15 cellular contexts compared by ENCODE assay signal in the genomic region with DNA sequence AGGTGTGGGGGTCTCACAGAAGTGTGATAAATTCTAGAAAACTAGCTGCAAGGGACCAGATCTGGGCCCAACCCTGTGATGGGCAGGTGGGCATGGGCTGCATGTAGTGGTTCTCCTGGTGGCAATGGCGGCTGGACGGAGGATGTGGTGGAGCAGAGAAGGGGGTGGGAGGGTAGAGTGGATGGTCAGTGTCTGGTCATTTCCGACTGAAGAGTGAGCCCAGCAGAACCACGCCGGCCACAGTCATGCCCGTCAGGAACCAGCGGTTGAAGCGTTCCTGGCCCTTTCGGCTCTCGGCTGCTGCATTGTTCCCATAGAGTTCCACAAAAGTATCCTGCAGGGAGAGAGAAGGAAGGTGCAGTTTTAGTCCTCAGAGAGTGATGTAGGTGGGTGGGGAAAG. TPM values are rescaled to one million over a fixed set of nuclear protein-coding genes. Genes with fewer than 3 reads are reported as not detected.
DNase-seq lines count a peak whose midpoint lies in the region; ATAC-seq, FAIRE-seq and TF ChIP-seq lines count a peak whose summit lies in the region.
"Had no signal": no experiment of that assay in that cellular context is flagged by ENCODE, and none has a peak within 500 bp of the region (broad histone marks: within the 10 kb centered on the region; RNA-seq: fewer than 3 reads in every experiment).

No MANE protein-coding gene starts in this region.

- ATAC-seq in gastroesophageal sphincter (no peak), HG03196 (IDR thresholded peaks at IDR 0.05; ENCODE audit: unreplicated experiment) (no peak), SK-N-SH treated with all-trans-retinoic acid at 6 μM for 48 hours (no peak)
- ATAC-seq in stimulated activated naive B cell treated with anti-CD40 and anti-IgM and Interleukin-4, amounts not matched to agents 10 μg/mL and 1 μg/mL and 100 μg/mL, for 72 hours (replicated peaks), result no peak
- ATAC-seq: foreskin keratinocyte had no signal

- H3K4me1 ChIP-seq in gastroesophageal sphincter, result peaks cover 7 to 96% (median 65%) of the 10 kb centered on the region in 3 donors

- POLR2A ChIA-PET in activated CD4-positive, alpha-beta memory T cell treated with anti-CD3 and anti-CD28 coated beads, Interleukin-2, amount 10 ng/mL, durations not matched to agents 7 days and 5 days (lab: Charles Lee), result interaction anchor here (1.0 to 7.1 kb wide), 3 partner anchors 9 to 54 kb away, joined by 3 to 213 read pairs (median 33); partner anchors contain the start of gene BCL2L1

- WGBS in gastroesophageal sphincter (ENCODE audit: low coverage in 1 of 2), 2 donors, result 95 to 96% methylated on average over 4 to 8 of the region's 10 CpGs

- TF ChIP-seq POLR2A in gastroesophageal sphincter (IDR thresholded peaks at IDR 0.05), result no peak

- peaks cover 0 to 31% of the 10 kb centered on the region in 2 donors for H3K36me3 ChIP-seq in gastroesophageal sphincter
- H3K36me3 ChIP-seq: cardiac muscle cell had no signal

- H3K27me3 ChIP-seq in gastroesophageal sphincter, result no peaks in the 10 kb centered on the region
- H3K27me3 ChIP-seq: cardiac muscle cell, foreskin keratinocyte had no signal

- no peaks in the 10 kb centered on the region for H3K9me3 ChIP-seq in gastroesophageal sphincter

- H3K27ac Mint-ChIP-seq in T-helper 1 cell treated with Interleukin-12 subunit alpha and Interleukin-12 subunit beta and Interleukin-4 antibody, amounts not matched to agents 30 μg/mL and 1 μg/mL, for 36 hours, result peak overlapping the region; percentile 88
- peak overlapping the region; percentile 80 for H3K27ac Mint-ChIP-seq in activated CD4-positive, alpha-beta memory T cell treated with anti-CD3 and anti-CD28 coated beads, Interleukin-2, amount 10 ng/mL, durations not matched to agents 7 days and 5 days
- peak overlapping the region; percentile 92 for H3K27ac Mint-ChIP-seq in stimulated activated naive B cell treated with anti-CD40 and anti-IgM and Interleukin-4, amounts not matched to agents 10 μg/mL and 1 μg/mL and 100 μg/mL, for 72 hours

- no peak for TF ChIP-seq CTCF in gastroesophageal sphincter (IDR thresholded peaks at IDR 0.05)

- peak overlapping the region; percentile 19 for H3K4me3 Mint-ChIP-seq in T-helper 1 cell treated with Interleukin-12 subunit alpha and Interleukin-12 subunit beta and Interleukin-4 antibody, amounts not matched to agents 30 μg/mL and 1 μg/mL, for 36 hours
- no peak overlapping the region for H3K4me3 Mint-ChIP-seq in activated CD4-positive, alpha-beta memory T cell treated with anti-CD3 and anti-CD28 coated beads, Interleukin-2, amount 10 ng/mL, durations not matched to agents 7 days and 5 days
- H3K4me3 Mint-ChIP-seq in stimulated activated naive B cell treated with anti-CD40 and anti-IgM and Interleukin-4, amounts not matched to agents 10 μg/mL and 1 μg/mL and 100 μg/mL, for 72 hours, result peak overlapping the region; percentile 10 to 52

- no peak overlapping the region for H3K4me3 ChIP-seq in gastroesophageal sphincter
- H3K4me3 ChIP-seq: cardiac muscle cell, SK-N-MC had no signal

- H3K27ac ChIP-seq in gastroesophageal sphincter, result peak overlapping the region in 3 of 4 donors; percentile 77 to 88 (median 88)
- H3K27ac ChIP-seq: cardiac muscle cell, foreskin keratinocyte, SK-N-MC had no signal

- H3K27me3 Mint-ChIP-seq in T-helper 1 cell treated with Interleukin-12 subunit alpha and Interleukin-12 subunit beta and Interleukin-4 antibody, amounts not matched to agents 30 μg/mL and 1 μg/mL, for 36 hours (ENCODE audit: low read depth), result no peaks in the 10 kb centered on the region
- no peaks in the 10 kb centered on the region for H3K27me3 Mint-ChIP-seq in activated CD4-positive, alpha-beta memory T cell treated with anti-CD3 and anti-CD28 coated beads, Interleukin-2, amount 10 ng/mL, durations not matched to agents 7 days and 5 days
- no peaks in the 10 kb centered on the region for H3K27me3 Mint-ChIP-seq in stimulated activated naive B cell treated with anti-CD40 and anti-IgM and Interleukin-4, amounts not matched to agents 10 μg/mL and 1 μg/mL and 100 μg/mL, for 72 hours

- CTCF ChIA-PET in activated CD4-positive, alpha-beta memory T cell treated with anti-CD3 and anti-CD28 coated beads, Interleukin-2, amount 10 ng/mL, durations not matched to agents 7 days and 5 days (lab: Charles Lee), result interaction anchor here (1.0 to 10.5 kb wide), 3 partner anchors 9 to 55 kb away, joined by 3 to 609 read pairs (median 10); partner anchors contain the start of gene BCL2L1

- DNase-seq in T-helper 1 cell (no peak), frontal cortex (ENCODE audit: low spot score in 2 of 2) (no peak)
- DNase-seq in activated CD4-positive, alpha-beta memory T cell treated with anti-CD3 and anti-CD28 coated beads, Interleukin-2, amount 10 ng/mL, durations not matched to agents 7 days and 5 days, result no peak
- DNase-seq in stimulated activated naive B cell treated with anti-CD40 and anti-IgM and Interleukin-4, amounts not matched to agents 10 μg/mL and 1 μg/mL and 100 μg/mL, for 72 hours, result no peak
- DNase-seq: foreskin keratinocyte, KG1, NCI-H2227 treated with DMSO at 0.1 percent for 48 hours had no signal

- peaks cover 45% of the 10 kb centered on the region for H3K36me3 Mint-ChIP-seq in T-helper 1 cell treated with Interleukin-12 subunit alpha and Interleukin-12 subunit beta and Interleukin-4 antibody, amounts not matched to agents 30 μg/mL and 1 μg/mL, for 36 hours (ENCODE audit: low read depth)
- peaks cover 45% of the 10 kb centered on the region for H3K36me3 Mint-ChIP-seq in activated CD4-positive, alpha-beta memory T cell treated with anti-CD3 and anti-CD28 coated beads, Interleukin-2, amount 10 ng/mL, durations not matched to agents 7 days and 5 days (ENCODE audit: low read depth)
- H3K36me3 Mint-ChIP-seq in stimulated activated naive B cell treated with anti-CD40 and anti-IgM and Interleukin-4, amounts not matched to agents 10 μg/mL and 1 μg/mL and 100 μg/mL, for 72 hours, result peaks cover 75 to 86% of the 10 kb centered on the region in 2 donors

- no peak for TF ChIP-seq EP300 in gastroesophageal sphincter (IDR thresholded peaks at IDR 0.05)

- no peak for FAIRE-seq in frontal cortex (lab: Jason Lieb, UNC)

- no peaks in the 10 kb centered on the region for H3K9me3 Mint-ChIP-seq in T-helper 1 cell treated with Interleukin-12 subunit alpha and Interleukin-12 subunit beta and Interleukin-4 antibody, amounts not matched to agents 30 μg/mL and 1 μg/mL, for 36 hours
- H3K9me3 Mint-ChIP-seq in activated CD4-positive, alpha-beta memory T cell treated with anti-CD3 and anti-CD28 coated beads, Interleukin-2, amount 10 ng/mL, durations not matched to agents 7 days and 5 days, result no peaks in the 10 kb centered on the region
- H3K9me3 Mint-ChIP-seq in stimulated activated naive B cell treated with anti-CD40 and anti-IgM and Interleukin-4, amounts not matched to agents 10 μg/mL and 1 μg/mL and 100 μg/mL, for 72 hours, result no peaks in the 10 kb centered on the region

- H3K4me1 Mint-ChIP-seq in T-helper 1 cell treated with Interleukin-12 subunit alpha and Interleukin-12 subunit beta and Interleukin-4 antibody, amounts not matched to agents 30 μg/mL and 1 μg/mL, for 36 hours (ENCODE audit: low read depth), result peaks cover 70% of the 10 kb centered on the region
- peaks cover 77% of the 10 kb centered on the region for H3K4me1 Mint-ChIP-seq in activated CD4-positive, alpha-beta memory T cell treated with anti-CD3 and anti-CD28 coated beads, Interleukin-2, amount 10 ng/mL, durations not matched to agents 7 days and 5 days
- peaks cover 60 to 93% of the 10 kb centered on the region in 2 donors for H3K4me1 Mint-ChIP-seq in stimulated activated naive B cell treated with anti-CD40 and anti-IgM and Interleukin-4, amounts not matched to agents 10 μg/mL and 1 μg/mL and 100 μg/mL, for 72 hours

TF ChIP-seq in SK-N-SH treated with all-trans-retinoic acid at 6 μM for 48 hours, 23 proteins besides CTCF, POLR2A, EP300 and RAD21:
- TF ChIP-seq, protein P1, sequence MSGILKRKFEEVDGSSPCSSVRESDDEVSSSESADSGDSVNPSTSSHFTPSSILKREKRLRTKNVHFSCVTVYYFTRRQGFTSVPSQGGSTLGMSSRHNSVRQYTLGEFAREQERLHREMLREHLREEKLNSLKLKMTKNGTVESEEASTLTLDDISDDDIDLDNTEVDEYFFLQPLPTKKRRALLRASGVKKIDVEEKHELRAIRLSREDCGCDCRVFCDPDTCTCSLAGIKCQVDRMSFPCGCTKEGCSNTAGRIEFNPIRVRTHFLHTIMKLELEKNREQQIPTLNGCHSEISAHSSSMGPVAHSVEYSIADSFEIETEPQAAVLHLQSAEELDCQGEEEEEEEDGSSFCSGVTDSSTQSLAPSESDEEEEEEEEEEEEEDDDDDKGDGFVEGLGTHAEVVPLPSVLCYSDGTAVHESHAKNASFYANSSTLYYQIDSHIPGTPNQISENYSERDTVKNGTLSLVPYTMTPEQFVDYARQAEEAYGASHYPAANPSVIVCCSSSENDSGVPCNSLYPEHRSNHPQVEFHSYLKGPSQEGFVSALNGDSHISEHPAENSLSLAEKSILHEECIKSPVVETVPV (CRISPR knock-in tag; IDR thresholded peaks at IDR 0.05), result no peak
- TF ChIP-seq OSR1 (CRISPR knock-in tag; IDR thresholded peaks at IDR 0.05) (no peak), PPARA (CRISPR knock-in tag; IDR thresholded peaks at IDR 0.05; ENCODE audit: borderline replicate concordance) (no peak), ZC3H10 (CRISPR knock-in tag; IDR thresholded peaks at IDR 0.05) (no peak), ISL1 (CRISPR knock-in tag; IDR thresholded peaks at IDR 0.05) (no peak), GLIS3 (CRISPR knock-in tag; IDR thresholded peaks at IDR 0.05) (no peak), ZFP30 (CRISPR knock-in tag; IDR thresholded peaks at IDR 0.05) (no peak)
TF ChIP-seq in SK-N-SH treated with all-trans-retinoic acid at 6 μM for 48 hours: peak in this region for 0.

RNA-seq across cellular contexts. Expression of gene COX4I2, which starts 28.0 kb away (rescaled TPM):
- total RNA-seq in activated CD4-positive, alpha-beta memory T cell treated with anti-CD3 and anti-CD28 coated beads, Interleukin-2, amount 10 ng/mL, durations not matched to agents 7 days and 5 days, result not detected
- total RNA-seq in gastroesophageal sphincter, result 10 to 100 TPM in 2 of 4 donors, 1 to 10 TPM in 1, not detected in 1; 4.6 to 40.9 (median 12.1) TPM
- total RNA-seq in frontal cortex, result 1.2 TPM
- total RNA-seq: activated CD8-positive, alpha-beta memory T cell treated with anti-CD3 and anti-CD28 coated beads for 36 hours; cardiac muscle cell; foreskin keratinocyte; lung microvascular endothelial cell had no signal

RNA-seq across cellular contexts. Expression of gene BCL2L1, which starts 56.9 kb away (rescaled TPM):
- 10 to 100 TPM; 67.7 to 72.5 TPM for total RNA-seq in activated CD4-positive, alpha-beta memory T cell treated with anti-CD3 and anti-CD28 coated beads, Interleukin-2, amount 10 ng/mL, durations not matched to agents 7 days and 5 days
- total RNA-seq in gastroesophageal sphincter, result 100 to 1,000 TPM in 3 of 4 donors, 10 to 100 TPM in 1; 71.9 to 171 (median 135) TPM
- 32.6 TPM for total RNA-seq in frontal cortex
